Comparison of ENCODE assay signal across 8 cellular contexts in genomic region chr20:31879143-31879987, GRCh38. TPM values are rescaled to one million over a fixed set of nuclear protein-coding genes. Genes with fewer than 3 reads are reported as not detected.
DNase-seq lines count a peak whose midpoint lies in the region; ATAC-seq and TF ChIP-seq lines count a peak whose summit lies in the region.

No MANE protein-coding gene starts in this region.

- H3K9me3 Mint-ChIP-seq in stimulated activated naive CD8-positive, alpha-beta T cell treated with anti-CD3 and anti-CD28 coated beads, Interleukin-15, Interleukin-2, amounts not matched to agents 100 ng/mL and 50 ng/mL, for 24 hours, result no peaks in the 10 kb centered on the region

- H3K9ac ChIP-seq in Loucy (ENCODE audit: low read depth, low read length, poor library complexity, severe bottlenecking), result peak overlapping the region; percentile 84
- H3K9ac ChIP-seq in neural cell (ENCODE audit: low read length), result peak overlapping the region; percentile 42

- no peaks in the 10 kb centered on the region for H3F3A ChIP-seq in Loucy (ENCODE audit: low read depth)
- H3F3A ChIP-seq in neural cell (ENCODE audit: insufficient read depth, low read length, poor library complexity, severe bottlenecking), result no peaks in the 10 kb centered on the region

- H2AFZ ChIP-seq in Loucy (ENCODE audit: low read length), result peak overlapping the region; percentile 100
- peak overlapping the region; percentile 25 for H2AFZ ChIP-seq in neural cell (ENCODE audit: low read depth, low read length)

- H3K9me2 ChIP-seq in Loucy (replicated peaks; ENCODE audit: low read depth, low read length) (no peaks in the 10 kb centered on the region), neural cell (ENCODE audit: insufficient read depth, low read length) (no peaks in the 10 kb centered on the region)

- no peaks in the 10 kb centered on the region for H3K36me3 ChIP-seq in Loucy (ENCODE audit: insufficient read depth, low read length)
- H3K36me3 ChIP-seq in neural cell (ENCODE audit: insufficient read depth, low read length), result no peaks in the 10 kb centered on the region

- peaks cover 12% of the 10 kb centered on the region for H3K4me1 Mint-ChIP-seq in stimulated activated naive CD8-positive, alpha-beta T cell treated with anti-CD3 and anti-CD28 coated beads, Interleukin-15, Interleukin-2, amounts not matched to agents 100 ng/mL and 50 ng/mL, for 24 hours (ENCODE audit: low read depth)

- H3K27me3 ChIP-seq in Loucy (ENCODE audit: insufficient read depth, low read length, poor library complexity, severe bottlenecking) (no peaks in the 10 kb centered on the region), foreskin keratinocyte (peaks cover 15% of the 10 kb centered on the region), neural cell (ENCODE audit: insufficient read depth, low read depth, low read length) (no peaks in the 10 kb centered on the region)

- H3K4me1 ChIP-seq in Loucy (ENCODE audit: insufficient read depth, low read length, poor library complexity, severe bottlenecking) (peaks cover 4% of the 10 kb centered on the region), foreskin keratinocyte (no peaks in the 10 kb centered on the region)

- peak overlapping the region; percentile 81 for H3K4me2 ChIP-seq in Loucy (ENCODE audit: low read depth, low read length, poor library complexity, severe bottlenecking)
- peak overlapping the region; percentile 84 for H3K4me2 ChIP-seq in neural cell (ENCODE audit: low read length)

- no peaks in the 10 kb centered on the region for H3K27me3 Mint-ChIP-seq in stimulated activated naive CD8-positive, alpha-beta T cell treated with anti-CD3 and anti-CD28 coated beads, Interleukin-15, Interleukin-2, amounts not matched to agents 100 ng/mL and 50 ng/mL, for 24 hours

- H3K36me3 Mint-ChIP-seq in stimulated activated naive CD8-positive, alpha-beta T cell treated with anti-CD3 and anti-CD28 coated beads, Interleukin-15, Interleukin-2, amounts not matched to agents 100 ng/mL and 50 ng/mL, for 24 hours (ENCODE audit: low read depth), result no peaks in the 10 kb centered on the region

- H3K9me3 ChIP-seq in Loucy (ENCODE audit: insufficient read depth, low read depth, low read length) (no peaks in the 10 kb centered on the region), neural cell (ENCODE audit: low read length) (no peaks in the 10 kb centered on the region)

- no peaks in the 10 kb centered on the region for H3K79me2 ChIP-seq in Loucy (ENCODE audit: insufficient read depth, low read length)
- no peaks in the 10 kb centered on the region for H3K79me2 ChIP-seq in neural cell (replicated peaks; ENCODE audit: insufficient read depth, low read length)

- TF ChIP-seq EP300 in neural cell (conservative IDR thresholded peaks at IDR 0.05; ENCODE audit: poor library complexity, severe bottlenecking), result peak; percentile 67

- H3K4me3 ChIP-seq in Loucy (ENCODE audit: low read length, poor library complexity, severe bottlenecking) (peak overlapping the region; percentile 83), neural cell (ENCODE audit: low read length) (peak overlapping the region; percentile 69)

- H3K27ac ChIP-seq in foreskin keratinocyte (no peak overlapping the region), neural cell (ENCODE audit: low read length) (no peak overlapping the region)

- H4K20me1 ChIP-seq in Loucy (ENCODE audit: insufficient read depth, low read length, poor library complexity, severe bottlenecking) (no peaks in the 10 kb centered on the region), neural cell (ENCODE audit: insufficient read depth) (no peaks in the 10 kb centered on the region)

- peak; percentile 94 for ATAC-seq in foreskin keratinocyte

- no peak for TF ChIP-seq CTCF in Loucy (conservative IDR thresholded peaks at IDR 0.05; ENCODE audit: low read length)
- peak; percentile 15 for TF ChIP-seq CTCF in foreskin keratinocyte (conservative IDR thresholded peaks at IDR 0.05)
- TF ChIP-seq CTCF in neural cell (IDR thresholded peaks at IDR 0.05; ENCODE audit: poor library complexity, severe bottlenecking), result peak; percentile 46

- H3K27ac Mint-ChIP-seq in stimulated activated naive CD8-positive, alpha-beta T cell treated with anti-CD3 and anti-CD28 coated beads, Interleukin-15, Interleukin-2, amounts not matched to agents 100 ng/mL and 50 ng/mL, for 24 hours, result peak overlapping the region; percentile 82

- DNase-seq in Daoy (ENCODE audit: low read depth) (peak; percentile 97), H4 (ENCODE audit: low spot score) (peak; percentile 94), SHP77 (lab: John Stamatoyannopoulos, UW) (peak; percentile 94 to 96), activated gamma-delta T cell (lab: John Stamatoyannopoulos, UW) (peak; percentile 54), foreskin keratinocyte (peak; percentile 81 to 87)

- TF ChIP-seq RAD21 in neural cell (conservative IDR thresholded peaks at IDR 0.05), result no peak

- H3K4me3 Mint-ChIP-seq in stimulated activated naive CD8-positive, alpha-beta T cell treated with anti-CD3 and anti-CD28 coated beads, Interleukin-15, Interleukin-2, amounts not matched to agents 100 ng/mL and 50 ng/mL, for 24 hours, result peak overlapping the region; percentile 87

TF ChIP-seq in neural cell, 6 proteins besides CTCF, POLR2A, EP300 and RAD21:
- TF ChIP-seq SMC3 (conservative IDR thresholded peaks at IDR 0.05; ENCODE audit: poor library complexity), result peak; percentile 45
- peak; percentile 98 for TF ChIP-seq MXI1 (conservative IDR thresholded peaks at IDR 0.05; ENCODE audit: poor library complexity, severe bottlenecking)
- TF ChIP-seq TAF1 (IDR thresholded peaks at IDR 0.05; ENCODE audit: low read depth), result no peak
- TF ChIP-seq POLR2AphosphoS5 (IDR thresholded peaks at IDR 0.05), result peak; percentile 51

RNA-seq across cellular contexts. Expression of gene TTLL9, which starts 8.9 kb away (rescaled TPM):
- 1.5 TPM in 1 of 2 replicates, not detected in the other for total RNA-seq in Daoy (2014; rRNA removed; shearing (Covaris generic))
- 0.27 TPM in 1 of 2 replicates, not detected in the other for total RNA-seq in H4 (2014; rRNA removed; shearing (Covaris generic))
- total RNA-seq in foreskin keratinocyte, result not detected in 2 replicates
- polyA plus RNA-seq in foreskin keratinocyte, result not detected in 2 replicates
- polyA plus RNA-seq in neural cell, result 6.1 and 8.0 TPM in 2 replicates
- 3.6 and 4.6 TPM in 2 replicates for polyA minus RNA-seq in neural cell

RNA-seq across cellular contexts. Expression of gene DUSP15, which starts 9.0 kb away (rescaled TPM):
- total RNA-seq in Daoy (2014; rRNA removed; shearing (Covaris generic)), result 1.9 and 4.2 TPM in 2 replicates
- total RNA-seq in H4 (2014; rRNA removed; shearing (Covaris generic)), result 7.5 and 9.2 TPM in 2 replicates
- total RNA-seq in foreskin keratinocyte, result not detected in 2 replicates
- polyA plus RNA-seq in foreskin keratinocyte (not detected in 2 replicates), neural cell (62.7 and 68.9 TPM in 2 replicates)
- polyA minus RNA-seq in neural cell, result 28.0 and 39.0 TPM in 2 replicates

RNA-seq across cellular contexts. Expression of gene FOXS1, which starts 34.0 kb away (rescaled TPM):
- total RNA-seq in Daoy (2014; rRNA removed; shearing (Covaris generic)), result 2.0 and 3.6 TPM in 2 replicates
- 0.08 TPM in 1 of 2 replicates, not detected in the other for total RNA-seq in H4 (2014; rRNA removed; shearing (Covaris generic))
- not detected in 2 replicates for total RNA-seq in foreskin keratinocyte
- polyA plus RNA-seq in foreskin keratinocyte (not detected in 2 replicates), neural cell (not detected in 2 replicates)
- polyA minus RNA-seq in neural cell, result 0.58 TPM in 1 of 2 replicates, not detected in the other
